Comparison of ENCODE assay signal across 26 cellular contexts in genomic region chr1:210377934-210378333, GRCh38. TPM values are rescaled to one million over a fixed set of nuclear protein-coding genes. Genes with fewer than 3 reads are reported as not detected.
DNase-seq lines count a peak whose midpoint lies in the region; ATAC-seq, FAIRE-seq and TF ChIP-seq lines count a peak whose summit lies in the region.
"Had no signal": no experiment of that assay in that cellular context is flagged by ENCODE, and none has a peak within 500 bp of the region (broad histone marks: within the 10 kb centered on the region; RNA-seq: fewer than 3 reads in every experiment).

No MANE protein-coding gene starts in this region.

- H3K36me3 Mint-ChIP-seq in glutamatergic neuron (ENCODE audit: unreplicated experiment) = no peaks in the 10 kb centered on the region
- H3K36me3 Mint-ChIP-seq: CD4-positive, alpha-beta memory T cell had no signal

- peak overlapping the region in 1 of 2 experiments; percentile 52; a peak in 2 of 6 replicates for H3K27ac ChIP-seq in A549
- H3K27ac ChIP-seq: SK-N-MC, uterus had no signal

- TF ChIP-seq CTCF in A549 (IDR thresholded peaks at IDR 0.05) (no peak), glutamatergic neuron (IDR thresholded peaks at IDR 0.05; ENCODE audit: partially characterized antibody, unreplicated experiment) (no peak)

- CTCF ChIA-PET in A549 (lab: Yijun Ruan, JAX) = interaction anchor here (3.4 to 13.4 kb wide), 4 partner anchors 9 to 756 kb away, joined by 12 to 274 read pairs (median 41); partner anchors contain the start of gene KCNH1

- in situ Hi-C loops in KBM-7 (cut with MboI; ENCODE audit: low pct_unique_long_range_greater_than_20kb, low sequenced_read_pairs) = no loop called here

- H3K9ac ChIP-seq in adipocyte (ENCODE audit: low read length) = peak overlapping the region; percentile 7

- TF ChIP-seq POLR2A in A549 (IDR thresholded peaks at IDR 0.05; ENCODE audit: low read length) (no peak), H54 (IDR thresholded peaks at IDR 0.05; ENCODE audit: low read depth, low read length) (no peak)

- H3K36me3 ChIP-seq in adipocyte (ENCODE audit: control insufficient read depth, insufficient read depth, low read length, severe bottlenecking) = no peaks in the 10 kb centered on the region
- H3K36me3 ChIP-seq: uterus had no signal

- POLR2A ChIA-PET in A549 (lab: Yijun Ruan, JAX) = no interaction called here

- H3K9me3 ChIP-seq in A549 = no peaks in the 10 kb centered on the region
- H3K9me3 ChIP-seq in adipocyte (ENCODE audit: control insufficient read depth, low read length) = no peaks in the 10 kb centered on the region
- H3K9me3 ChIP-seq: uterus had no signal

- no peak for TF ChIP-seq RAD21 in A549 (conservative IDR thresholded peaks at IDR 0.05 in 1 of 2, IDR thresholded peaks at IDR 0.05 in 1 of 2)

- no peaks in the 10 kb centered on the region for H3K27me3 ChIP-seq in adipocyte (replicated peaks; ENCODE audit: control insufficient read depth, insufficient read depth, low read length)
- H3K27me3 ChIP-seq: uterus had no signal

- ATAC-seq in A549 (no peak), GM18520 (IDR thresholded peaks at IDR 0.05; ENCODE audit: unreplicated experiment) (no peak), HG03521 (IDR thresholded peaks at IDR 0.05; ENCODE audit: unreplicated experiment) (no peak)
- ATAC-seq: activated T-cell treated with anti-CD3 and anti-CD28 coated beads, Interleukin-2, amount 50 U/mL, for 4 hours had no signal

- H3K27ac Mint-ChIP-seq in glutamatergic neuron (ENCODE audit: unreplicated experiment) = no peak overlapping the region
- H3K27ac Mint-ChIP-seq: activated B cell treated with CpG ODN at 0.5 μM for 24 hours; activated naive CD4-positive, alpha-beta T cell treated with anti-CD3 and anti-CD28 coated beads for 36 hours; endodermal cell had no signal

- H3K4me3 ChIP-seq in A549 = no peak overlapping the region
- peak overlapping the region; percentile 30 for H3K4me3 ChIP-seq in adipocyte (ENCODE audit: low read length)
- H3K4me3 ChIP-seq: SK-N-MC, uterus had no signal

- 0 out of 3 replicates have a peak overlapping the region, but pooled peaks have one; percentile 4 for H3K4me2 ChIP-seq in A549

- DNase-seq in A549 (ENCODE audit: low read depth in 1 of 2, low spot score in 1 of 2) (no peak), H54 (ENCODE audit: insufficient read length, low spot score) (no peak), adipocyte (ENCODE audit: low read depth) (peak; percentile 66), kidney glomerular epithelial cell (lab: John Stamatoyannopoulos, UW) (peak; percentile 4), glutamatergic neuron (no peak), KBM-7 (no peak)
- DNase-seq: activated B cell treated with CpG ODN at 0.5 μM for 24 hours; activated naive CD4-positive, alpha-beta T cell treated with anti-CD3 and anti-CD28 coated beads for 36 hours; activated T-cell treated with anti-CD3 and anti-CD28 coated beads, Interleukin-2, amount 50 U/mL, for 4 hours; CD4-positive, alpha-beta memory T cell; DMS79 treated with DMSO at 0.1 percent for 48 hours; endodermal cell; hypothalamus; kidney; mesendoderm; NCI-H1436; NCI-H446 treated with DMSO at 0.1 percent for 48 hours; NK-92 treated with Interleukin-12 subunit alpha and Interleukin-12 subunit beta, amount 100 ng/mL, for 24 hours; uterus had no signal

- FAIRE-seq in A549 (lab: Jason Lieb, UNC) (no peak), H54 (lab: Jason Lieb, UNC) (peak; percentile 15)
- FAIRE-seq: GM19239, H1, kidney, RCC 7860 had no signal

- peaks cover 2% of the 10 kb centered on the region for H3K4me1 Mint-ChIP-seq in glutamatergic neuron (ENCODE audit: low read depth, unreplicated experiment)

- 29% methylated on average over 2 of the region's 2 CpGs for WGBS in A549 (ENCODE audit: missing lambda C conversion rate)

- no peak for TF ChIP-seq EP300 in A549 (IDR thresholded peaks at IDR 0.05)

- H3K4me3 Mint-ChIP-seq in glutamatergic neuron (ENCODE audit: unreplicated experiment) = no peak overlapping the region
- H3K4me3 Mint-ChIP-seq: activated B cell treated with CpG ODN at 0.5 μM for 24 hours; activated naive CD4-positive, alpha-beta T cell treated with anti-CD3 and anti-CD28 coated beads for 36 hours; activated T-cell treated with anti-CD3 and anti-CD28 coated beads, Interleukin-2, amount 50 U/mL, for 4 hours; CD4-positive, alpha-beta memory T cell; endodermal cell; neural crest cell had no signal

- H3K27me3 Mint-ChIP-seq in glutamatergic neuron (ENCODE audit: unreplicated experiment) = peaks cover 2% of the 10 kb centered on the region
- H3K27me3 Mint-ChIP-seq: activated B cell treated with CpG ODN at 0.5 μM for 24 hours; CD4-positive, alpha-beta memory T cell had no signal

- no peaks in the 10 kb centered on the region for H3K9me3 Mint-ChIP-seq in glutamatergic neuron (ENCODE audit: unreplicated experiment)
- H3K9me3 Mint-ChIP-seq: activated B cell treated with CpG ODN at 0.5 μM for 24 hours; activated naive CD4-positive, alpha-beta T cell treated with anti-CD3 and anti-CD28 coated beads for 36 hours; activated T-cell treated with anti-CD3 and anti-CD28 coated beads, Interleukin-2, amount 50 U/mL, for 4 hours; CD4-positive, alpha-beta memory T cell; endodermal cell; neural crest cell had no signal

- peaks cover 29% of the 10 kb centered on the region for H3K4me1 ChIP-seq in A549
- H3K4me1 ChIP-seq in adipocyte (ENCODE audit: control insufficient read depth, insufficient read depth, low read length) = peaks cover 59% of the 10 kb centered on the region
- H3K4me1 ChIP-seq: uterus had no signal

TF ChIP-seq in A549, 52 proteins besides CTCF, POLR2A, EP300 and RAD21:
- TF ChIP-seq HOXB13 (CRISPR knock-in tag; IDR thresholded peaks at IDR 0.05; ENCODE audit: low read depth) (no peak), ATOH8 (CRISPR knock-in tag; IDR thresholded peaks at IDR 0.05; ENCODE audit: low read depth) (no peak), CEBPB (IDR thresholded peaks at IDR 0.05) (no peak), NR3C1 (IDR thresholded peaks at IDR 0.05) (no peak), KDM1A (IDR thresholded peaks at IDR 0.05; ENCODE audit: low read depth) (no peak), CBX8 (IDR thresholded peaks at IDR 0.05) (no peak), TP53 (CRISPR knock-in tag; IDR thresholded peaks at IDR 0.05) (no peak), EHF (CRISPR knock-in tag; IDR thresholded peaks at IDR 0.05) (no peak), HDAC2 (IDR thresholded peaks at IDR 0.05) (no peak)

RNA-seq across cellular contexts. Expression of gene HHAT, which starts 49.2 kb away (rescaled TPM):
- polyA plus RNA-seq in A549 (2011; rRNA removed) = 4.5 and 5.0 TPM in 2 replicates
- polyA plus RNA-seq in A549 (2012; cell fraction: cytosol; rRNA removed) = 2.1 and 2.5 TPM in 2 replicates
- 3.6 and 4.4 TPM in 2 replicates for polyA plus RNA-seq in A549 (2012; cell fraction: nucleus; rRNA removed)
- polyA plus RNA-seq in A549 (2017; fragmentation: RNase III; extraction: RNeasy Plus Mini Kit Qiagen cat#74134 plus additional on column Dnase treatment) = 3.6 to 3.8 TPM (median 3.6 TPM) in 3 replicates
- polyA minus RNA-seq in A549 (2011; rRNA and poly(A)+ RNA removed) = 15.8 and 16.8 TPM in 2 replicates
- total RNA-seq in glutamatergic neuron (ENCODE audit: unreplicated experiment) = 2.3 TPM

Comparison
In these comparisons a context has a peak if more than half of its experiments do, and no peak if none do; other contexts are left out.
1. DNase-seq: peak in adipocyte (single experiment) and kidney glomerular epithelial cell (single experiment); none in A549 (0 of 2), H54 (single experiment), glutamatergic neuron (single experiment) and KBM-7 (single experiment).